In genomic region chr10:91562839-91563581, GRCh38 we compare ENCODE assay signal across 22 cellular contexts.
"Had no signal": no experiment of that assay in that cellular context is flagged by ENCODE, and none has a peak within 500 bp of the region (broad histone marks: within the 10 kb centered on the region; RNA-seq: fewer than 3 reads in every experiment).

No MANE protein-coding gene starts in this region.

- ATAC-seq: activated T-helper 17 cell treated with anti-CD3 and anti-CD28 coated beads, Interleukin-2, amount 50 U/mL, for 72 hours; PC-3; T-cell had no signal

- DNase-seq: activated CD4-positive, alpha-beta memory T cell treated with anti-CD3 and anti-CD28 coated beads for 36 hours; activated CD4-positive, alpha-beta T cell treated with anti-CD3 and anti-CD28 coated beads, Interleukin-2, amount 10 ng/mL, durations not matched to agents 7 days and 5 days; activated CD4-positive, CD25-positive, alpha-beta regulatory T cell; activated CD8-positive, alpha-beta memory T cell treated with anti-CD3 and anti-CD28 coated beads for 24 hours; activated gamma-delta T cell; activated naive CD4-positive, alpha-beta T cell treated with anti-CD3 and anti-CD28 coated beads for 36 hours; activated naive CD8-positive, alpha-beta T cell treated with anti-CD3 and anti-CD28 coated beads for 36 hours; activated T-cell treated with anti-CD3 and anti-CD28 coated beads, Interleukin-2, amount 50 U/mL, for 48 hours; Karpas-422; MM.1S; NCI-H1105; NCI-H1436; NCI-H1694 treated with DMSO at 0.1 percent for 48 hours; NCI-H2029 treated with DMSO at 0.1 percent for 48 hours; NCI-H510A treated with DMSO at 0.1 percent for 48 hours; NCI-H69; PC-3; T-cell; T-helper 2 cell; T1000 had no signal

- H3K27ac ChIP-seq: SK-N-MC had no signal

- H3K4me3 ChIP-seq: SK-N-MC had no signal
